24 cellular contexts compared by ENCODE assay signal in genomic region chr5:143226361-143226760, GRCh38.
DNase-seq lines count a peak whose midpoint lies in the region; ATAC-seq and TF ChIP-seq lines count a peak whose summit lies in the region.
"Had no signal": no experiment of that assay in that cellular context is flagged by ENCODE, and none has a peak within 500 bp of the region (broad histone marks: within the 10 kb centered on the region; RNA-seq: fewer than 3 reads in every experiment).

No MANE protein-coding gene starts in this region.

- intact Hi-C loops in gastrocnemius medialis (cut with DNase I; ENCODE audit: low total_unique reads) (no loop called here), esophagus muscularis mucosa (cut with DNase I) (no loop called here)

- peak; percentile 46 for DNase-seq in DMS 273 (lab: John Stamatoyannopoulos, UW; ENCODE audit: unreplicated experiment)
- DNase-seq in DMS 273 treated with DMSO at 0.1 percent for 48 hours (lab: John Stamatoyannopoulos, UW) = no peak
- peak; percentile 71 for DNase-seq in RPMI7951 (ENCODE audit: low read depth)
- DNase-seq in foreskin melanocyte = peak; percentile 79
- no peak for DNase-seq in gastrocnemius medialis
- no peak for DNase-seq in T-helper 9 cell
- no peak for DNase-seq in esophagus muscularis mucosa (ENCODE audit: extremely low spot score)
- DNase-seq in SHP77 treated with DMSO at 0.1 percent for 48 hours (lab: John Stamatoyannopoulos, UW) = no peak
- DNase-seq: DMS53, GM23248, H7, MM.1S, NCI-H1048, NCI-H1694 treated with DMSO at 0.1 percent for 48 hours, NCI-H2081, NCI-H345, NCI-H510A treated with DMSO at 0.1 percent for 48 hours, NCI-H748 treated with DMSO at 0.1 percent for 48 hours, SHP77, SK-N-SH, SW 1271 had no signal

- TF ChIP-seq CTCF in gastrocnemius medialis (IDR thresholded peaks at IDR 0.05 in 4 of 5, conservative IDR thresholded peaks at IDR 0.05 in 1 of 5) (no peak), esophagus muscularis mucosa (IDR thresholded peaks at IDR 0.05) (no peak)

- H3K36me3 ChIP-seq in gastrocnemius medialis = no peaks in the 10 kb centered on the region
- H3K36me3 ChIP-seq in esophagus muscularis mucosa = peaks cover 0 to 32% (median 8%) of the 10 kb centered on the region in 4 donors

- TF ChIP-seq POLR2A in gastrocnemius medialis (IDR thresholded peaks at IDR 0.05) (no peak), esophagus muscularis mucosa (IDR thresholded peaks at IDR 0.05; ENCODE audit: low read depth) (no peak)

- WGBS in esophagus muscularis mucosa = 74% methylated on average over 3 of the region's 3 CpGs

- TF ChIP-seq EP300 in esophagus muscularis mucosa (IDR thresholded peaks at IDR 0.05) = no peak

- peak in 1 of 2 donors; percentile 42 for ATAC-seq in gastrocnemius medialis
- ATAC-seq: HepG2 had no signal

- in situ Hi-C loops in gastrocnemius medialis (cut with MboI; ENCODE audit: low sequenced_read_pairs in 4 of 4) = no loop called here

- H3K27me3 ChIP-seq in gastrocnemius medialis (no peaks in the 10 kb centered on the region), esophagus muscularis mucosa (no peaks in the 10 kb centered on the region)

- H3K4me1 ChIP-seq in gastrocnemius medialis = peaks cover 19 to 45% of the 10 kb centered on the region in 2 donors
- H3K4me1 ChIP-seq in esophagus muscularis mucosa = peaks cover 9 to 46% (median 41%) of the 10 kb centered on the region in 4 donors

- H3K9me3 ChIP-seq in gastrocnemius medialis = no peaks in the 10 kb centered on the region
- H3K9me3 ChIP-seq in esophagus muscularis mucosa = no peaks in the 10 kb centered on the region
- H3K9me3 ChIP-seq: SK-N-SH had no signal

- no peak overlapping the region for H3K4me3 ChIP-seq in gastrocnemius medialis
- no peak overlapping the region for H3K4me3 ChIP-seq in esophagus muscularis mucosa
- H3K4me3 ChIP-seq: GM23248 had no signal

- H3K27ac ChIP-seq in gastrocnemius medialis (peak overlapping the region; percentile 55 to 77 (median 68)), esophagus muscularis mucosa (replicated peaks in 1 of 4) (no peak overlapping the region)
- H3K27ac ChIP-seq: 22Rv1, GM23248, RWPE1 had no signal

Comparison
In these comparisons a context has a peak if more than half of its experiments do, and no peak if none do; other contexts are left out.
1. DNase-seq: peak in DMS 273 (single experiment), RPMI7951 (single experiment) and foreskin melanocyte (single experiment); none in DMS 273 treated with DMSO at 0.1 percent for 48 hours (single experiment), gastrocnemius medialis (0 of 2), T-helper 9 cell (single experiment), esophagus muscularis mucosa (single experiment) and SHP77 treated with DMSO at 0.1 percent for 48 hours (single experiment).
2. H3K27ac ChIP-seq: peak in gastrocnemius medialis (4 of 4); none in esophagus muscularis mucosa (0 of 4).